Comparison of ENCODE assay signal across 14 cellular contexts in the genomic region with DNA sequence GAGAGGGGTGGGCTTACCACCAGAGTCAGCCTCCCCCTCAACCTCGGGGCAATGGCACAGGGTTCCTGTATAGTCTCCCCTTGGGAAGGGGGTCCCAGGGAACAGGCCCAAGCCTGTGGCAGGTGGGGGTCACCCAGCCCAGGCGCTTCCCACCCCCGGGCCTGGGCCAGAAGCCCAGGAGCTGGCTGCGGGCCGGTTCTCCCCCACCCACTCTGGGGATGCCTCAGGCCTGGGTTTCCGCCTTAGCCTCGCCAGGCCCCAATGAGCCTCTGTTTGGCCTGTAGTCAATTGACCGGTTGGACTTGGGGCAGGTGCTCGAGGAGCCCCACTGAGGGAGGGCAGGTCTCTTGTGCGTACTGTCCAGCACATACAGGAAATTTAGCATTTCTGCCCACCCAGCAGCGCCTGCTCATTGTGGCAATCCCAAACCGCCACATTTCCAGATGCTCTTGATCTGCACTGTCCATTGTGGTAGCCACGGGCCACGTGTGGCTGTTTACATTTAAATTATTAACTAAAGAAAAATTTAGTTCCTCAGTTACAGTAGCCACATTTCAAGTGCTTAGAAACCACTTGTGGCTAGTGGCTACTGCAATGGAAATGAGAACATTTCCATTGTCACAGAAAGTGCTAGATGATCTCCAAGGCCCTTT. TPM values are rescaled to one million over a fixed set of nuclear protein-coding genes. Genes with fewer than 3 reads are reported as not detected.
DNase-seq lines count a peak whose midpoint lies in the region; ATAC-seq, FAIRE-seq and TF ChIP-seq lines count a peak whose summit lies in the region.
"Had no signal": no experiment of that assay in that cellular context is flagged by ENCODE, and none has a peak within 500 bp of the region (broad histone marks: within the 10 kb centered on the region; RNA-seq: fewer than 3 reads in every experiment).

No MANE protein-coding gene starts in this region.

- no peak overlapping the region for H3K4me3 ChIP-seq in Loucy (ENCODE audit: low read length, poor library complexity, severe bottlenecking)
- H3K4me3 ChIP-seq in K562: no peak overlapping the region
- H3K4me3 ChIP-seq in testis: no peak overlapping the region
- H3K4me3 ChIP-seq: mucosa of descending colon had no signal

- H2AFZ ChIP-seq in Loucy (ENCODE audit: low read length) (no peak overlapping the region), K562 (ENCODE audit: low read depth, low read length) (no peak overlapping the region)

- WGBS in K562 (ENCODE audit: insufficient coverage, low coverage, missing lambda C conversion rate): 85% methylated on average over 12 of the region's 14 CpGs
- WGBS in testis, 2 donors: 38 to 73% methylated on average over 4 to 14 of the region's 14 CpGs

- H3F3A ChIP-seq in Loucy (ENCODE audit: low read depth): peaks cover 13% of the 10 kb centered on the region; the same call in 1 of the 2 replicates

- TF ChIP-seq EP300 in K562 (IDR thresholded peaks at IDR 0.05; ENCODE audit: low read length): no peak

- H3K9me1 ChIP-seq in K562 (ENCODE audit: control insufficient read depth, insufficient read depth, low read length): no peaks in the 10 kb centered on the region

- TF ChIP-seq POLR2A in K562 (conservative IDR thresholded peaks at IDR 0.05) (no peak), testis (IDR thresholded peaks at IDR 0.05) (no peak)

- H3K4me2 ChIP-seq in Loucy (ENCODE audit: low read depth, low read length, poor library complexity, severe bottlenecking) (no peak overlapping the region), K562 (ENCODE audit: insufficient read depth, low read length) (no peak overlapping the region)

- H3K27ac ChIP-seq in K562 (ENCODE audit: extremely low read depth, low read depth, low read length) (peak overlapping the region; percentile 10; the same call in 2 of the 3 replicates), testis (peak overlapping the region; percentile 64 to 80)

- no peak for TF ChIP-seq CTCF in Loucy (conservative IDR thresholded peaks at IDR 0.05; ENCODE audit: low read length)
- TF ChIP-seq CTCF in K562 (IDR thresholded peaks at IDR 0.05 in 2 of 3, conservative IDR thresholded peaks at IDR 0.05 in 1 of 3; ENCODE audit: insufficient read depth in 2 of 3, low read depth in 1 of 3, low read length in 3 of 3): no peak
- TF ChIP-seq CTCF in testis (IDR thresholded peaks at IDR 0.05): no peak

- no peak for FAIRE-seq in K562 (lab: Jason Lieb, UNC)
- no peak for FAIRE-seq in HTR-8/SVneo (lab: Jason Lieb, UNC)
- FAIRE-seq: small intestine had no signal

- no peak for TF ChIP-seq RAD21 in K562 (CRISPR knock-in tag; conservative IDR thresholded peaks at IDR 0.05 in 1 of 2, IDR thresholded peaks at IDR 0.05 in 1 of 2)

- H3K9ac ChIP-seq in Loucy (ENCODE audit: low read depth, low read length, poor library complexity, severe bottlenecking): peak overlapping the region; percentile 9
- no peak overlapping the region; a peak in 1 of 4 replicates for H3K9ac ChIP-seq in K562 (ENCODE audit: insufficient read depth in 1 of 2, low read depth in 2 of 2, low read length in 2 of 2)

- CTCF ChIA-PET in K562 (lab: Yijun Ruan, JAX; ENCODE audit: low intra/inter-chr PET ratio): interaction anchor here (0.6 to 4.7 kb wide), 3 partner anchors 25 to 127 kb away, joined by 3 to 59 read pairs (median 46); no protein-coding TSS in a partner anchor

- no peaks in the 10 kb centered on the region for H3K9me2 ChIP-seq in Loucy (replicated peaks; ENCODE audit: low read depth, low read length)

- DNase-seq in K562 (ENCODE audit: extremely low read depth in 1 of 4, low spot score in 3 of 4) (no peak), medulla oblongata (ENCODE audit: extremely low spot score) (peak; percentile 23), testis (no peak), SK-N-DZ (ENCODE audit: low spot score) (no peak), HTR-8/SVneo (ENCODE audit: insufficient read length, low spot score) (no peak)
- no peak for DNase-seq in activated CD8-positive, alpha-beta memory T cell treated with anti-CD3 and anti-CD28 coated beads, Interleukin-2, amount 50 U/mL, for 4 hours
- DNase-seq in stimulated activated CD4-positive, alpha-beta T cell treated with anti-CD3 and anti-CD28 coated beads, Interleukin-2, amount 100 ng/mL, for 48 hours: no peak
- DNase-seq: effector CD8-positive, alpha-beta T cell; mucosa of descending colon; NCI-H146; NK-92 treated with Interleukin-12 subunit alpha and Interleukin-12 subunit beta, amount 100 ng/mL, for 24 hours; small intestine; T-helper 9 cell had no signal

- H3K79me2 ChIP-seq in Loucy (ENCODE audit: insufficient read depth, low read length): peaks cover 29% of the 10 kb centered on the region
- peaks cover 7% of the 10 kb centered on the region; the same call in 1 of the 3 replicates for H3K79me2 ChIP-seq in K562 (ENCODE audit: control insufficient read depth, insufficient read depth, low read length)

- H3K9me3 ChIP-seq in Loucy (ENCODE audit: insufficient read depth, low read depth, low read length) (no peaks in the 10 kb centered on the region), K562 (replicated peaks; ENCODE audit: control insufficient read depth, insufficient read depth, low read depth, low read length) (no peaks in the 10 kb centered on the region), testis (no peaks in the 10 kb centered on the region)
- H3K9me3 ChIP-seq: mucosa of descending colon had no signal

- H3K27me3 ChIP-seq in Loucy (ENCODE audit: insufficient read depth, low read length, poor library complexity, severe bottlenecking): peaks cover 7% of the 10 kb centered on the region
- H3K27me3 ChIP-seq in K562 (ENCODE audit: control insufficient read depth in 2 of 2, insufficient read depth in 2 of 2, low read length in 2 of 2): no peaks in the 10 kb centered on the region
- no peaks in the 10 kb centered on the region for H3K27me3 ChIP-seq in testis

- no TSS peak for BruUV-seq in K562 (replicated peaks; lab: Mats Ljungman, UMichigan)

- POLR2A ChIA-PET in K562 (lab: Yijun Ruan, JAX): interaction anchor here (0.8 to 1.0 kb wide), 2 partner anchors 27 to 116 kb away, joined by 5 read pairs; no protein-coding TSS in a partner anchor

- H4K20me1 ChIP-seq in Loucy (ENCODE audit: insufficient read depth, low read length, poor library complexity, severe bottlenecking): peaks cover 27% of the 10 kb centered on the region
- H4K20me1 ChIP-seq in K562 (replicated peaks; ENCODE audit: control insufficient read depth, insufficient read depth, low read length): no peaks in the 10 kb centered on the region

- intact Hi-C loops in K562 (cut with micrococcal nuclease): loop anchor here (5.0 kb wide), 1 partner anchor 60 kb away; no protein-coding TSS in a partner anchor
- intact Hi-C loops in testis (cut with DNase I; ENCODE audit: low total_unique reads): loop anchor here (2.0 kb wide), 1 partner anchor 108 kb away; no protein-coding TSS in a partner anchor

- peaks cover 18% of the 10 kb centered on the region for H3K4me1 ChIP-seq in Loucy (ENCODE audit: insufficient read depth, low read length, poor library complexity, severe bottlenecking)
- peaks cover 36 to 81% of the 10 kb centered on the region in 2 experiments for H3K4me1 ChIP-seq in K562 (replicated peaks in 1 of 2; ENCODE audit: control insufficient read depth in 2 of 2, insufficient read depth in 2 of 2, low read length in 2 of 2)
- H3K4me1 ChIP-seq in testis: peaks cover 39% of the 10 kb centered on the region

- H3K36me3 ChIP-seq in Loucy (ENCODE audit: insufficient read depth, low read length) (no peaks in the 10 kb centered on the region), K562 (ENCODE audit: control insufficient read depth, insufficient read depth, low read length) (peaks cover 5% of the 10 kb centered on the region; the same call in 1 of the 3 replicates), testis (ENCODE audit: low read depth, missing control alignments) (no peaks in the 10 kb centered on the region)

- no peak for ATAC-seq in K562
- ATAC-seq: mucosa of descending colon had no signal

- in situ Hi-C loops in K562 (cut with MboI): loop anchor here (5.0 kb wide), 1 partner anchor 115 kb away; no protein-coding TSS in a partner anchor

RNA-seq across cellular contexts. Expression of a gene that starts 9.9 kb away (rescaled TPM):
- 54.5 and 112 TPM in 2 replicates for total RNA-seq in K562 (2011; cell fraction: chromatin; rRNA removed; ENCODE audit: low replicate concordance)
- 105 and 123 TPM in 2 replicates for total RNA-seq in K562 (2011; cell fraction: nucleolus; rRNA removed)
- total RNA-seq in K562 (2011; cell fraction: nucleoplasm; rRNA removed): 74.6 and 89.7 TPM in 2 replicates
- total RNA-seq in K562 (2014; rRNA removed) (266 and 312 TPM in 2 replicates), K562 (2014; rRNA removed; fragmentation: Illumina TruSeq; extraction: Trizol) (13.2 and 17.7 TPM in 2 replicates), K562 (2015; rRNA removed; fragmentation: Illumina TruSeq; extraction: Trizol) (89.9 and 108 TPM in 2 replicates), K562 (2021) (216 and 218 TPM in 2 replicates), testis (10 to 100 TPM; 15.9 to 35.8 TPM)
- polyA plus RNA-seq in K562 (2011; rRNA removed) (34.0 and 47.0 TPM in 2 replicates), K562 (2014; fragmentation: Illumina TruSeq; extraction: Trizol) (17.8 and 71.5 TPM in 2 replicates), K562 (2014; fragmentation: Nextera tagmentation; extraction: Ambion mirVana) (1 to 10 TPM; 1.3 to 1.6 TPM), K562 (2014; rRNA removed) (165 and 175 TPM in 2 replicates), testis (ENCODE audit: insufficient read depth, low read depth, low replicate concordance) (21.9 TPM)
- polyA plus RNA-seq in K562 (2011; cell fraction: cytosol; rRNA removed): 73.1 and 246 TPM in 2 replicates
- 76.6 and 132 TPM in 2 replicates for polyA plus RNA-seq in K562 (2011; cell fraction: nucleus; rRNA removed)
- 144 and 229 TPM in 2 replicates for polyA plus RNA-seq in K562 (2012)
- polyA minus RNA-seq in K562 (2011; rRNA and poly(A)+ RNA removed): 12.7 and 14.2 TPM in 2 replicates
- 46.0 and 79.3 TPM in 2 replicates for polyA minus RNA-seq in K562 (2011; cell fraction: cytosol; rRNA and poly(A)+ RNA removed)
- 37.4 and 52.3 TPM in 2 replicates for polyA minus RNA-seq in K562 (2011; cell fraction: nucleus; rRNA and poly(A)+ RNA removed)
- 9.6 and 14.0 TPM in 2 replicates for polyA plus RNA-seq in SK-N-DZ (2014; cell fraction: cytosol; rRNA removed)
- 12.2 and 12.8 TPM in 2 replicates for polyA plus RNA-seq in SK-N-DZ (2014; cell fraction: nucleus; rRNA removed)

RNA-seq across cellular contexts. Expression of a gene that starts 23.8 kb away (rescaled TPM):
- 73.3 and 179 TPM in 2 replicates for total RNA-seq in K562 (2011; cell fraction: chromatin; rRNA removed; ENCODE audit: low replicate concordance)
- total RNA-seq in K562 (2011; cell fraction: nucleolus; rRNA removed): 168 and 175 TPM in 2 replicates
- total RNA-seq in K562 (2011; cell fraction: nucleoplasm; rRNA removed): 79.0 and 80.0 TPM in 2 replicates
- total RNA-seq in K562 (2014; rRNA removed) (89.1 and 113 TPM in 2 replicates), K562 (2014; rRNA removed; fragmentation: Illumina TruSeq; extraction: Trizol) (25.8 and 42.9 TPM in 2 replicates), K562 (2015; rRNA removed; fragmentation: Illumina TruSeq; extraction: Trizol) (54.3 and 60.2 TPM in 2 replicates), K562 (2021) (118 TPM in 2 replicates), testis (10 to 100 TPM; 44.8 to 50.0 TPM)
- polyA plus RNA-seq in K562 (2011; rRNA removed) (44.1 and 53.3 TPM in 2 replicates), K562 (2014; fragmentation: Illumina TruSeq; extraction: Trizol) (84.8 and 96.2 TPM in 2 replicates), K562 (2014; fragmentation: Nextera tagmentation; extraction: Ambion mirVana) (10 to 100 TPM in 1 of 2 experiments, 1 to 10 TPM in 1; 5.8 to 10.9 TPM), K562 (2014; rRNA removed) (155 and 158 TPM in 2 replicates), testis (ENCODE audit: insufficient read depth, low read depth, low replicate concordance) (35.9 TPM)
- 39.2 and 80.0 TPM in 2 replicates for polyA plus RNA-seq in K562 (2011; cell fraction: cytosol; rRNA removed)
- 282 and 531 TPM in 2 replicates for polyA plus RNA-seq in K562 (2011; cell fraction: nucleus; rRNA removed)
- polyA plus RNA-seq in K562 (2012): 59.6 and 77.8 TPM in 2 replicates
- polyA minus RNA-seq in K562 (2011; rRNA and poly(A)+ RNA removed): 23.7 and 27.9 TPM in 2 replicates
- 49.3 and 51.7 TPM in 2 replicates for polyA minus RNA-seq in K562 (2011; cell fraction: cytosol; rRNA and poly(A)+ RNA removed)
- 50.5 and 77.3 TPM in 2 replicates for polyA minus RNA-seq in K562 (2011; cell fraction: nucleus; rRNA and poly(A)+ RNA removed)
- 51.1 and 87.6 TPM in 2 replicates for polyA plus RNA-seq in SK-N-DZ (2014; cell fraction: cytosol; rRNA removed)
- polyA plus RNA-seq in SK-N-DZ (2014; cell fraction: nucleus; rRNA removed): 354 and 363 TPM in 2 replicates

RNA-seq across cellular contexts. Expression of a gene that starts 25.3 kb away (rescaled TPM):
- total RNA-seq in K562 (2011; cell fraction: chromatin; rRNA removed; ENCODE audit: low replicate concordance): 31.6 and 133 TPM in 2 replicates
- 77.5 and 89.6 TPM in 2 replicates for total RNA-seq in K562 (2011; cell fraction: nucleolus; rRNA removed)
- total RNA-seq in K562 (2011; cell fraction: nucleoplasm; rRNA removed): 35.3 and 45.1 TPM in 2 replicates
- total RNA-seq in K562 (2014; rRNA removed) (62.4 and 85.7 TPM in 2 replicates), K562 (2014; rRNA removed; fragmentation: Illumina TruSeq; extraction: Trizol) (9.1 and 9.5 TPM in 2 replicates), K562 (2015; rRNA removed; fragmentation: Illumina TruSeq; extraction: Trizol) (40.2 and 46.8 TPM in 2 replicates), K562 (2021) (93.0 and 96.6 TPM in 2 replicates), testis (100 to 1,000 TPM in 1 of 2 donors, 10 to 100 TPM in 1; 75.9 to 102 TPM)
- polyA plus RNA-seq in K562 (2011; rRNA removed) (25.8 and 49.0 TPM in 2 replicates), K562 (2014; fragmentation: Illumina TruSeq; extraction: Trizol) (23.2 and 90.7 TPM in 2 replicates), K562 (2014; fragmentation: Nextera tagmentation; extraction: Ambion mirVana) (under 1 TPM; 0.04 to 0.17 TPM), K562 (2014; rRNA removed) (46.1 and 68.1 TPM in 2 replicates), testis (ENCODE audit: insufficient read depth, low read depth, low replicate concordance) (38.2 TPM)
- polyA plus RNA-seq in K562 (2011; cell fraction: cytosol; rRNA removed): 59.4 and 222 TPM in 2 replicates
- polyA plus RNA-seq in K562 (2011; cell fraction: nucleus; rRNA removed): 52.2 and 123 TPM in 2 replicates
- 35.2 and 37.0 TPM in 2 replicates for polyA plus RNA-seq in K562 (2012)
- polyA minus RNA-seq in K562 (2011; rRNA and poly(A)+ RNA removed): 17.9 and 39.8 TPM in 2 replicates
- polyA minus RNA-seq in K562 (2011; cell fraction: cytosol; rRNA and poly(A)+ RNA removed): 67.5 and 79.0 TPM in 2 replicates
- polyA minus RNA-seq in K562 (2011; cell fraction: nucleus; rRNA and poly(A)+ RNA removed): 16.6 and 18.0 TPM in 2 replicates
- polyA plus RNA-seq in SK-N-DZ (2014; cell fraction: cytosol; rRNA removed): 22.5 and 35.9 TPM in 2 replicates
- polyA plus RNA-seq in SK-N-DZ (2014; cell fraction: nucleus; rRNA removed): 20.5 and 25.4 TPM in 2 replicates

RNA-seq across cellular contexts. Expression of a gene that starts 57.4 kb away (rescaled TPM):
- total RNA-seq in K562 (2011; cell fraction: chromatin; rRNA removed; ENCODE audit: low replicate concordance): 25.6 and 67.7 TPM in 2 replicates
- total RNA-seq in K562 (2011; cell fraction: nucleolus; rRNA removed): 56.9 and 60.3 TPM in 2 replicates
- total RNA-seq in K562 (2011; cell fraction: nucleoplasm; rRNA removed): 42.4 and 42.7 TPM in 2 replicates
- total RNA-seq in K562 (2014; rRNA removed) (57.8 and 59.2 TPM in 2 replicates), K562 (2014; rRNA removed; fragmentation: Illumina TruSeq; extraction: Trizol) (12.6 and 19.0 TPM in 2 replicates), K562 (2015; rRNA removed; fragmentation: Illumina TruSeq; extraction: Trizol) (31.0 and 33.9 TPM in 2 replicates), K562 (2021) (39.6 and 41.6 TPM in 2 replicates), testis (10 to 100 TPM; 27.2 to 37.6 TPM)
- polyA plus RNA-seq in K562 (2011; rRNA removed) (46.6 and 77.4 TPM in 2 replicates), K562 (2014; fragmentation: Illumina TruSeq; extraction: Trizol) (30.3 and 35.2 TPM in 2 replicates), K562 (2014; fragmentation: Nextera tagmentation; extraction: Ambion mirVana) (1 to 10 TPM in 1 of 2 experiments, under 1 TPM in 1; 0.51 to 1.7 TPM), K562 (2014; rRNA removed) (66.3 and 78.0 TPM in 2 replicates), testis (ENCODE audit: insufficient read depth, low read depth, low replicate concordance) (18.1 TPM)
- 62.2 and 72.6 TPM in 2 replicates for polyA plus RNA-seq in K562 (2011; cell fraction: cytosol; rRNA removed)
- polyA plus RNA-seq in K562 (2011; cell fraction: nucleus; rRNA removed): 159 and 172 TPM in 2 replicates
- 46.6 and 75.7 TPM in 2 replicates for polyA plus RNA-seq in K562 (2012)
- 12.8 and 14.0 TPM in 2 replicates for polyA minus RNA-seq in K562 (2011; rRNA and poly(A)+ RNA removed)
- 14.0 and 15.9 TPM in 2 replicates for polyA minus RNA-seq in K562 (2011; cell fraction: cytosol; rRNA and poly(A)+ RNA removed)
- polyA minus RNA-seq in K562 (2011; cell fraction: nucleus; rRNA and poly(A)+ RNA removed): 10.5 and 19.3 TPM in 2 replicates
- 88.3 and 135 TPM in 2 replicates for polyA plus RNA-seq in SK-N-DZ (2014; cell fraction: cytosol; rRNA removed)
- 230 and 272 TPM in 2 replicates for polyA plus RNA-seq in SK-N-DZ (2014; cell fraction: nucleus; rRNA removed)

RNA-seq across cellular contexts. Expression of a gene that starts 57.5 kb away (rescaled TPM):
- 67.1 and 140 TPM in 2 replicates for total RNA-seq in K562 (2011; cell fraction: chromatin; rRNA removed; ENCODE audit: low replicate concordance)
- total RNA-seq in K562 (2011; cell fraction: nucleolus; rRNA removed): 139 and 159 TPM in 2 replicates
- total RNA-seq in K562 (2011; cell fraction: nucleoplasm; rRNA removed): 90.2 and 96.9 TPM in 2 replicates
- 84.5 and 134 TPM in 2 replicates for total RNA-seq in K562 (2014; rRNA removed)
- 23.6 and 24.4 TPM in 2 replicates for total RNA-seq in K562 (2014; rRNA removed; fragmentation: Illumina TruSeq; extraction: Trizol)
- total RNA-seq in K562 (2015; rRNA removed; fragmentation: Illumina TruSeq; extraction: Trizol): 14.8 and 17.4 TPM in 2 replicates
- total RNA-seq in K562 (2021): 205 and 214 TPM in 2 replicates
- polyA plus RNA-seq in K562 (2011; rRNA removed): 23.7 and 32.9 TPM in 2 replicates
- 37.6 and 91.2 TPM in 2 replicates for polyA plus RNA-seq in K562 (2011; cell fraction: cytosol; rRNA removed)
- 112 and 193 TPM in 2 replicates for polyA plus RNA-seq in K562 (2011; cell fraction: nucleus; rRNA removed)
- polyA plus RNA-seq in K562 (2012): 158 and 169 TPM in 2 replicates
- 35.5 and 67.9 TPM in 2 replicates for polyA plus RNA-seq in K562 (2014; fragmentation: Illumina TruSeq; extraction: Trizol)
- polyA plus RNA-seq in K562 (2014; fragmentation: Nextera tagmentation; extraction: Ambion mirVana): 1 to 10 TPM; 4.5 to 5.1 TPM
- polyA plus RNA-seq in K562 (2014; rRNA removed): 127 and 140 TPM in 2 replicates
- polyA minus RNA-seq in K562 (2011; rRNA and poly(A)+ RNA removed): 8.8 and 9.1 TPM in 2 replicates
- polyA minus RNA-seq in K562 (2011; cell fraction: cytosol; rRNA and poly(A)+ RNA removed): 38.4 and 48.8 TPM in 2 replicates
- polyA minus RNA-seq in K562 (2011; cell fraction: nucleus; rRNA and poly(A)+ RNA removed): 39.2 and 41.5 TPM in 2 replicates
- total RNA-seq in testis: 10 to 100 TPM; 18.1 to 29.4 TPM
- 23.3 TPM for polyA plus RNA-seq in testis (ENCODE audit: insufficient read depth, low read depth, low replicate concordance)
- polyA plus RNA-seq in SK-N-DZ (2014; cell fraction: cytosol; rRNA removed): 22.6 and 22.7 TPM in 2 replicates
- 27.7 and 36.1 TPM in 2 replicates for polyA plus RNA-seq in SK-N-DZ (2014; cell fraction: nucleus; rRNA removed)
